ENCODE assay signal across 1 cellular context in genomic region chr10:94496646-94497045, GRCh38.
TF ChIP-seq lines count a peak whose summit lies in the region.

No MANE protein-coding gene starts in this region.

TF ChIP-seq in A549, 52 proteins besides CTCF, POLR2A, EP300 and RAD21 (continued from another document):
- TF ChIP-seq REST (IDR thresholded peaks at IDR 0.05): no peak
- TF ChIP-seq SREBF2 (IDR thresholded peaks at IDR 0.05): no peak
- no peak for TF ChIP-seq SMC3 (IDR thresholded peaks at IDR 0.05)
- no peak for TF ChIP-seq CBX2 (IDR thresholded peaks at IDR 0.05; ENCODE audit: borderline replicate concordance, low read depth)
- no peak for TF ChIP-seq HDAC2 (IDR thresholded peaks at IDR 0.05)
- no peak for TF ChIP-seq HES2 (IDR thresholded peaks at IDR 0.05)
- no peak for TF ChIP-seq BHLHE40 (IDR thresholded peaks at IDR 0.05; ENCODE audit: low read depth, low read length)
- TF ChIP-seq RCOR1 (IDR thresholded peaks at IDR 0.05; ENCODE audit: low read depth, low read length): no peak
- TF ChIP-seq GATA3 (IDR thresholded peaks at IDR 0.05; ENCODE audit: borderline replicate concordance): no peak
- TF ChIP-seq EHF (CRISPR knock-in tag; IDR thresholded peaks at IDR 0.05): no peak
- no peak for TF ChIP-seq EHMT2 (IDR thresholded peaks at IDR 0.05; ENCODE audit: low read depth)
- no peak for TF ChIP-seq JUNB (IDR thresholded peaks at IDR 0.05)
- no peak for TF ChIP-seq E2F6 (IDR thresholded peaks at IDR 0.05; ENCODE audit: borderline replicate concordance, low read depth)
- TF ChIP-seq FOSB (CRISPR knock-in tag; IDR thresholded peaks at IDR 0.05): no peak
